In the genomic region with DNA sequence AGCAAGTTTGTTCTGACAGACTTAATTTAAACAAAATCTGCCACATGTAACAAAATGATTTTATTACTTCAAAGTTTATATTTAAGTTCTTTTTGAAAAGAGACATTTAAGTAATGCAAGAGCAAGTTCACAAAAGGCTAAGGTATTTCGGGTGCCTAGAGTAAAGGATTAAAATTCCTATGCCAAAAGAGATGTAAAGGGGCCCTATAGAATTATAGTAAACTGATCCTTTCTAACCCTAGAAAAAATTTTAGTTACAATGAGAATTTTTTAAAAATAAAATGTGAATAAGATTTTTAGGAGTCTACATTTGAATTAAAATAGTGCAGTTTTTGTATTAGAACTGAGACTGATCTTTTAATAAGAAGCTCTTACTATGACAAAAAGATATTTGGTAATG, we compare ENCODE assay signal across 25 cellular contexts.
"Had no signal": no experiment of that assay in that cellular context is flagged by ENCODE, and none has a peak within 500 bp of the region (broad histone marks: within the 10 kb centered on the region; RNA-seq: fewer than 3 reads in every experiment).

No MANE protein-coding gene starts in this region.

- H3K4me3 Mint-ChIP-seq: effector memory CD8-positive, alpha-beta T cell; memory B cell; natural killer cell; neural crest cell; stimulated activated naive B cell treated with anti-CD40 and anti-IgM and Interleukin-4, amounts not matched to agents 10 μg/mL and 1 μg/mL and 100 μg/mL, for 72 hours; stimulated activated naive CD8-positive, alpha-beta T cell treated with anti-CD3 and anti-CD28 coated beads, Interleukin-15, Interleukin-2, amounts not matched to agents 100 ng/mL and 50 ng/mL, for 24 hours had no signal

- H3K4me3 ChIP-seq: esophagus squamous epithelium, left lung, lung, pancreas, sigmoid colon, skin epidermis, thoracic aorta, tibial nerve, upper lobe of left lung had no signal

- H3K36me3 Mint-ChIP-seq: natural killer cell had no signal

- DNase-seq: caudate nucleus; cerebellar nuclear complex; cortex of kidney; effector memory CD8-positive, alpha-beta T cell; erythroblast; esophagus squamous epithelium; foreskin melanocyte; hypothalamus; kidney; left lung; natural killer cell; pancreas; sigmoid colon; stimulated activated CD4-positive, alpha-beta T cell treated with anti-CD3 and anti-CD28 coated beads, Interleukin-15, amount 100 ng/mL, for 24 hours; stimulated activated CD4-positive, alpha-beta T cell treated with anti-CD3 and anti-CD28 coated beads, Interleukin-2, amount 100 ng/mL, for 48 hours; stimulated activated naive B cell treated with anti-CD40 and anti-IgM and Interleukin-4, amounts not matched to agents 10 μg/mL and 1 μg/mL and 100 μg/mL, for 72 hours; upper lobe of left lung had no signal

- ATAC-seq: effector memory CD8-positive, alpha-beta T cell; left lung; natural killer cell; pancreas; stimulated activated naive B cell treated with anti-CD40 and anti-IgM and Interleukin-4, amounts not matched to agents 10 μg/mL and 1 μg/mL and 100 μg/mL, for 72 hours had no signal

- H3K27me3 Mint-ChIP-seq: memory B cell; stimulated activated naive B cell treated with anti-CD40 and anti-IgM and Interleukin-4, amounts not matched to agents 10 μg/mL and 1 μg/mL and 100 μg/mL, for 72 hours; stimulated activated naive CD8-positive, alpha-beta T cell treated with anti-CD3 and anti-CD28 coated beads, Interleukin-15, Interleukin-2, amounts not matched to agents 100 ng/mL and 50 ng/mL, for 24 hours had no signal

- H3K9me3 ChIP-seq: esophagus squamous epithelium, left lung, neutrophil, pancreas, thoracic aorta, tibial nerve, upper lobe of left lung had no signal

- H3K36me3 ChIP-seq: esophagus squamous epithelium, neutrophil, sigmoid colon, thoracic aorta, tibial nerve had no signal

- H3K4me1 Mint-ChIP-seq: memory B cell; natural killer cell; neural crest cell; stimulated activated naive B cell treated with anti-CD40 and anti-IgM and Interleukin-4, amounts not matched to agents 10 μg/mL and 1 μg/mL and 100 μg/mL, for 72 hours had no signal

- H3K9me3 Mint-ChIP-seq: effector memory CD8-positive, alpha-beta T cell; memory B cell; natural killer cell; neural crest cell; stimulated activated naive B cell treated with anti-CD40 and anti-IgM and Interleukin-4, amounts not matched to agents 10 μg/mL and 1 μg/mL and 100 μg/mL, for 72 hours; stimulated activated naive CD8-positive, alpha-beta T cell treated with anti-CD3 and anti-CD28 coated beads, Interleukin-15, Interleukin-2, amounts not matched to agents 100 ng/mL and 50 ng/mL, for 24 hours had no signal

- H3K4me1 ChIP-seq: esophagus squamous epithelium, left lung, pancreas, tibial nerve, upper lobe of left lung had no signal

- H3K27ac Mint-ChIP-seq: effector memory CD8-positive, alpha-beta T cell; memory B cell; natural killer cell; stimulated activated naive B cell treated with anti-CD40 and anti-IgM and Interleukin-4, amounts not matched to agents 10 μg/mL and 1 μg/mL and 100 μg/mL, for 72 hours; stimulated activated naive CD8-positive, alpha-beta T cell treated with anti-CD3 and anti-CD28 coated beads, Interleukin-15, Interleukin-2, amounts not matched to agents 100 ng/mL and 50 ng/mL, for 24 hours had no signal

- H3K27ac ChIP-seq: esophagus squamous epithelium, left lung, neutrophil, pancreas, sigmoid colon, skin epidermis, thoracic aorta, tibial nerve, upper lobe of left lung had no signal

- H3K27me3 ChIP-seq: esophagus squamous epithelium, left lung, neutrophil, pancreas, sigmoid colon, tibial nerve, upper lobe of left lung had no signal
